7 cellular contexts compared by ENCODE assay signal in the genomic region with DNA sequence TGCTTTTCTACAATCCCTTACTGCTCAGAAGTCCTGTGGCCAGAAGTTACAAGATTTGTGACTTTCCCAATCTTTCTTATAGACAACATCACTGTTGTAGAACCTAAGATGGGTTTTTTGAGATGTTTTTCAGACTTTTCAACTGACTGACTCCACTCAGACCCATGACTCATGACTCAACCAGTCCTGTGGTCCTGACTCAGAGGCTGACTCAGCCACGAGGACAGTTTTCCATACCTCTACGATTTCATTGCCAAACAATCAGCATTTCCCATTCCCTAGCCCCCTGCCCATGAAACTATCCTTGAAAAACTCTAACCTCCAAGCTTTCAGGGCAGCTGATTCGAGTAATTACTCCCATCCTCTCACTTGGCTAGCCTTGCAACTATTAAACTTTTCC.
DNase-seq lines count a peak whose midpoint lies in the region; ATAC-seq lines count a peak whose summit lies in the region.

No MANE protein-coding gene starts in this region.

- H3K4me3 ChIP-seq in skeletal muscle cell (ENCODE audit: low read depth, low read length) = no peak overlapping the region

- DNase-seq in OCI-M1 (lab: John Stamatoyannopoulos, UW) (peak; percentile 46), epithelial cell of prostate (ENCODE audit: low read depth, low spot score) (peak; percentile 73), skeletal muscle cell (ENCODE audit: low read depth) (peak; percentile 94), 8988T (no peak), NCI-H1436 treated with DMSO at 0.1 percent for 48 hours (lab: John Stamatoyannopoulos, UW) (no peak)

- H3K27ac ChIP-seq in epithelial cell of prostate = peak overlapping the region; percentile 97

- peak; percentile 39 for ATAC-seq in GM19463 (IDR thresholded peaks at IDR 0.05; ENCODE audit: unreplicated experiment)
- ATAC-seq in HG02571 (IDR thresholded peaks at IDR 0.05; ENCODE audit: unreplicated experiment) = no peak

Comparison
In these comparisons a context has a peak if more than half of its experiments do, and no peak if none do; other contexts are left out.
1. DNase-seq: peak in OCI-M1 (single experiment), epithelial cell of prostate (single experiment) and skeletal muscle cell (single experiment); none in 8988T (single experiment) and NCI-H1436 treated with DMSO at 0.1 percent for 48 hours (single experiment).